ENCODE assay signal across 8 cellular contexts in the genomic region with DNA sequence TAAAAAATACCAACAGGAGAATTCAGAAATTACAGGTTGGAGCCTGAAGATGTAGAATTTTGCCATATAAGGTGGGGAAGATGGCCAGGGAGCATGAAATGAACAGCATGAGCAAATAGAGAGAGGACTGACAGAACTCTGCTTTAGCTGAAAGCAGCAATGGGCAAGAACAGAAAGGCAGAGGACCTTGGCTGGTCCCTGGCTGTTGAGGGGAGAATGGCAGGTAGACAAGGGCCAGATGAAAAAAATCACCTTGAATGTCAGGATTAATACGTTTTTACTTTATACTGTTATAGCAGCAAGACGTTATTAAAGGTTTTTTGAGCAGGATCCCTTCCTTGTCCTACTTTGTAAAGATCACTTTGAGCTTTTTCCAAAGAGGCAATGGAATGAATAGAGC. TPM values are rescaled to one million over a fixed set of nuclear protein-coding genes. Genes with fewer than 3 reads are reported as not detected.
DNase-seq lines count a peak whose midpoint lies in the region; ATAC-seq and TF ChIP-seq lines count a peak whose summit lies in the region.

No MANE protein-coding gene starts in this region.

- no peak for ATAC-seq in GM18505 (IDR thresholded peaks at IDR 0.05; ENCODE audit: unreplicated experiment)
- no peak for ATAC-seq in HG03097 (IDR thresholded peaks at IDR 0.05; ENCODE audit: low FRiP score, unreplicated experiment)

- H3K27ac ChIP-seq in AG04450 (ENCODE audit: low read depth, low read length), result no peak overlapping the region
- H3K27ac ChIP-seq in tibial artery, result no peak overlapping the region

- peak overlapping the region; percentile 98 for H3K4me3 ChIP-seq in AG04450 (ENCODE audit: low read depth, low read length)
- peak overlapping the region; percentile 89 for H3K4me3 ChIP-seq in WI38 (ENCODE audit: low read depth, low read length)
- H3K4me3 ChIP-seq in iPS-15b (ENCODE audit: low read depth, low read length), result peak overlapping the region; percentile 94
- H3K4me3 ChIP-seq in tibial artery, result peak overlapping the region; percentile 81 to 84

- TF ChIP-seq CTCF in AG04450 (IDR thresholded peaks at IDR 0.05; ENCODE audit: low read depth, low read length) (no peak; the same call in 1 of the 2 replicates), WI38 (IDR thresholded peaks at IDR 0.05; ENCODE audit: low read depth, low read length) (no peak), tibial artery (IDR thresholded peaks at IDR 0.05) (no peak)

- peaks cover 3% of the 10 kb centered on the region for H3K4me1 ChIP-seq in iPS-15b (ENCODE audit: control insufficient read depth, insufficient read depth, low read length)
- H3K4me1 ChIP-seq in tibial artery, result peaks cover 0 to 16% (median 4%) of the 10 kb centered on the region in 4 donors

- POLR2A ChIA-PET in AG04450 (lab: Yijun Ruan, JAX), result interaction anchor here (0.6 to 1.1 kb wide), 4 partner anchors 21 to 194 kb away, joined by 3 to 5 read pairs (median 4); partner anchors contain the start of gene MTCH1

- CTCF ChIA-PET in AG04450 (lab: Charles Lee), result interaction anchor here (1.0 to 6.2 kb wide), 9 partner anchors 12 to 147 kb away, joined by 3 to 74 read pairs (median 10); partner anchors contain the start of gene C6orf89

- H3K9me3 ChIP-seq in AG04450 (ENCODE audit: control insufficient read depth, insufficient read depth, low read length) (no peaks in the 10 kb centered on the region; the same call in 1 of the 2 replicates), iPS-15b (ENCODE audit: control insufficient read depth, insufficient read depth, low read length) (no peaks in the 10 kb centered on the region), tibial artery (no peaks in the 10 kb centered on the region)

- TF ChIP-seq POLR2A in GM18505 (IDR thresholded peaks at IDR 0.05; ENCODE audit: borderline replicate concordance, extremely low read depth, insufficient read depth, insufficient read length), result peak; percentile 14

- DNase-seq in AG04450 (ENCODE audit: low read depth, low spot score) (no peak), tibial artery (no peak), retina (no peak)
- DNase-seq in stimulated activated naive CD4-positive, alpha-beta T cell (lab: John Stamatoyannopoulos, UW), result no peak

- H3K9ac ChIP-seq in iPS-15b (ENCODE audit: low read depth, low read length), result no peak overlapping the region

- intact Hi-C loops in tibial artery (cut with DNase I; ENCODE audit: low total_unique reads), result no loop called here

- no peaks in the 10 kb centered on the region for H3K36me3 ChIP-seq in iPS-15b (ENCODE audit: control insufficient read depth, insufficient read depth, low read length)
- peaks cover 0 to 25% (median 7%) of the 10 kb centered on the region in 3 donors for H3K36me3 ChIP-seq in tibial artery

- H3K27me3 ChIP-seq in AG04450 (ENCODE audit: control insufficient read depth, insufficient read depth, low read length), result no peaks in the 10 kb centered on the region
- no peaks in the 10 kb centered on the region for H3K27me3 ChIP-seq in iPS-15b (ENCODE audit: control insufficient read depth, insufficient read depth, low read length)
- no peaks in the 10 kb centered on the region for H3K27me3 ChIP-seq in tibial artery

RNA-seq across cellular contexts. Expression of gene PPIL1, which starts 1.0 kb away (rescaled TPM):
- polyA plus RNA-seq in AG04450 (2011; rRNA removed), result 34.4 and 40.7 TPM in 2 replicates
- polyA minus RNA-seq in AG04450 (2011; rRNA and poly(A)+ RNA removed), result 26.2 and 29.5 TPM in 2 replicates

RNA-seq across cellular contexts. Expression of gene C6orf89, which starts 12.1 kb away (rescaled TPM):
- polyA plus RNA-seq in AG04450 (2011; rRNA removed), result 59.7 and 60.4 TPM in 2 replicates
- polyA minus RNA-seq in AG04450 (2011; rRNA and poly(A)+ RNA removed), result 33.6 and 37.3 TPM in 2 replicates

RNA-seq across cellular contexts. Expression of gene CPNE5, which starts 34.4 kb away (rescaled TPM):
- 0.06 and 0.10 TPM in 2 replicates for polyA plus RNA-seq in AG04450 (2011; rRNA removed)
- polyA minus RNA-seq in AG04450 (2011; rRNA and poly(A)+ RNA removed), result 0.14 and 0.30 TPM in 2 replicates
